Comparison of ENCODE assay signal across 7 cellular contexts in genomic region chr17:72386173-72386572, GRCh38.
A peak's percentile ranks its signal among the peaks of the same experiment; 100 is the strongest.
DNase-seq lines count a peak whose midpoint lies in the region; ATAC-seq, FAIRE-seq and TF ChIP-seq lines count a peak whose summit lies in the region.
"Not testable (repeated sequence)": the region's sequence is repeated elsewhere in the genome, so short reads cannot be mapped to it uniquely, and the experiment has no call there.

No MANE protein-coding gene starts in this region.

- peaks cover 55% of the 10 kb centered on the region for H3K4me1 Mint-ChIP-seq in HFFc6 (ENCODE audit: low read depth)

- FAIRE-seq in bronchial epithelial cell (lab: Jason Lieb, UNC), result not testable (repeated sequence)

- H3K9me3 Mint-ChIP-seq in HFFc6, result not testable (repeated sequence)

- H3K36me3 Mint-ChIP-seq in HFFc6 (ENCODE audit: low read depth), result not testable (repeated sequence)

- H3K4me3 Mint-ChIP-seq in HFFc6, result not testable (repeated sequence)

- ATAC-seq in omental fat pad (ENCODE audit: low FRiP score), result peak; percentile 31

- DNase-seq in DMS53 (lab: John Stamatoyannopoulos, UW) (peak; percentile 27), HFFc6 (peak; percentile 63), NCI-H226 (peak; percentile 33), T1000 (lab: John Stamatoyannopoulos, UW) (peak; percentile 23), bronchial epithelial cell (ENCODE audit: low read depth) (peak; percentile 75), fibroblast of the aortic adventitia (ENCODE audit: low read depth) (peak; percentile 58)
- not testable (repeated sequence) for DNase-seq in omental fat pad (ENCODE audit: low spot score)

- not testable (repeated sequence) for H3K36me3 ChIP-seq in bronchial epithelial cell (ENCODE audit: control insufficient read depth, insufficient read depth, low read length)

- TF ChIP-seq CTCF in HFFc6 (IDR thresholded peaks at IDR 0.05); bronchial epithelial cell (IDR thresholded peaks at IDR 0.05; ENCODE audit: insufficient read depth, low read length, severe bottlenecking); fibroblast of the aortic adventitia (IDR thresholded peaks at IDR 0.05; ENCODE audit: insufficient read depth, low read length); omental fat pad (IDR thresholded peaks at IDR 0.05): not testable (repeated sequence)

- not testable (repeated sequence) for H3K4me3 ChIP-seq in bronchial epithelial cell (ENCODE audit: low read depth, low read length); fibroblast of the aortic adventitia (ENCODE audit: low read depth, low read length)

- H3K27me3 ChIP-seq in bronchial epithelial cell (ENCODE audit: control insufficient read depth, insufficient read depth, low read length), result not testable (repeated sequence)

- not testable (repeated sequence) for H3K27ac Mint-ChIP-seq in HFFc6

- not testable (repeated sequence) for H3K27me3 Mint-ChIP-seq in HFFc6 (ENCODE audit: insufficient read depth)
